Comparison of ENCODE assay signal across 16 cellular contexts in genomic region chr19:11136400-11137101, GRCh38. TPM values are rescaled to one million over a fixed set of nuclear protein-coding genes. Genes with fewer than 3 reads are reported as not detected.
DNase-seq lines count a peak whose midpoint lies in the region; ATAC-seq and TF ChIP-seq lines count a peak whose summit lies in the region.
"Had no signal": no experiment of that assay in that cellular context is flagged by ENCODE, and none has a peak within 500 bp of the region (broad histone marks: within the 10 kb centered on the region; RNA-seq: fewer than 3 reads in every experiment).

No MANE protein-coding gene starts in this region.

- intact Hi-C loops in Caco-2 (cut with micrococcal nuclease; ENCODE audit: unreplicated experiment): loop anchor here (5.0 kb wide), 1 partner anchor 199 kb away; no protein-coding TSS in a partner anchor
- intact Hi-C loops in PC-3 (cut with micrococcal nuclease): no loop called here
- intact Hi-C loops in ovary (cut with DNase I): loop anchor here in 1 of 4 donors (1.0 kb wide), 1 partner anchor 68 kb away; no protein-coding TSS in a partner anchor
- intact Hi-C loops in posterior vena cava (cut with DNase I): loop anchor here (5.0 to 10.0 kb wide), 2 partner anchors 66 to 308 kb away; no protein-coding TSS in a partner anchor

- H2BK120ac ChIP-seq in mesendoderm (ENCODE audit: low read depth, low read length): no peak overlapping the region

- H3K4me3 ChIP-seq in Caco-2 (ENCODE audit: low read depth, low read length) (no peak overlapping the region), PC-3 (ENCODE audit: low read length) (peak overlapping the region; percentile 47; the same call in 1 of the 2 replicates), ovary (no peak overlapping the region), mesendoderm (ENCODE audit: low read length) (no peak overlapping the region)

- H3F3A ChIP-seq in PC-3 (ENCODE audit: low read length, unreplicated experiment): peaks cover 12% of the 10 kb centered on the region

- H3K18ac ChIP-seq in mesendoderm (ENCODE audit: low read length): no peak overlapping the region

- CTCF ChIA-PET in Caco-2 (lab: Charles Lee) (no interaction called here), PC-3 (lab: Charles Lee) (interaction anchor here (0.8 kb wide), 1 partner anchor 10 kb away, joined by 4 read pairs; no protein-coding TSS in a partner anchor)

- no peak overlapping the region for H2BK15ac ChIP-seq in mesendoderm (replicated peaks; ENCODE audit: low read depth)

- H3K9me3 Mint-ChIP-seq in Caco-2 (ENCODE audit: unreplicated experiment): no peaks in the 10 kb centered on the region
- no peaks in the 10 kb centered on the region for H3K9me3 Mint-ChIP-seq in effector memory CD8-positive, alpha-beta T cell
- H3K9me3 Mint-ChIP-seq: activated naive CD4-positive, alpha-beta T cell treated with anti-CD3 and anti-CD28 coated beads for 36 hours; nephron progenitor cell had no signal

- no peak overlapping the region for H3K4ac ChIP-seq in mesendoderm (ENCODE audit: low read depth, low read length)

- no peak overlapping the region for H2AK5ac ChIP-seq in mesendoderm (ENCODE audit: low read length)

- POLR2A ChIA-PET in Caco-2 (lab: Charles Lee): interaction anchor here (0.6 kb wide), 1 partner anchor 15 kb away, joined by 3 read pairs; no protein-coding TSS in a partner anchor
- POLR2A ChIA-PET in PC-3 (lab: Charles Lee; ENCODE audit: unreplicated experiment): no interaction called here

- H3K79me2 ChIP-seq in PC-3 (ENCODE audit: low read length) (no peaks in the 10 kb centered on the region), mesendoderm (ENCODE audit: control insufficient read depth, insufficient read depth, low read length) (no peaks in the 10 kb centered on the region)

- no peak overlapping the region for H4K5ac ChIP-seq in mesendoderm (ENCODE audit: low read length)

- no peak overlapping the region for H3K9ac ChIP-seq in PC-3 (ENCODE audit: low read length)
- H3K9ac ChIP-seq in mesendoderm (ENCODE audit: low read length): no peak overlapping the region

- H3K4me1 ChIP-seq in Caco-2 (peaks cover 8% of the 10 kb centered on the region), PC-3 (ENCODE audit: insufficient read depth, low read length) (peaks cover 33% of the 10 kb centered on the region), ovary (ENCODE audit: insufficient read depth) (peaks cover 17% of the 10 kb centered on the region), mesendoderm (ENCODE audit: control insufficient read depth, low read depth, low read length) (peaks cover 2% of the 10 kb centered on the region)

- peaks cover 66% of the 10 kb centered on the region for H3K36me3 Mint-ChIP-seq in Caco-2 (ENCODE audit: insufficient read depth, unreplicated experiment)
- H3K36me3 Mint-ChIP-seq in effector memory CD8-positive, alpha-beta T cell (ENCODE audit: insufficient read depth): peaks cover 6% of the 10 kb centered on the region

- no peak overlapping the region for H2BK5ac ChIP-seq in mesendoderm (ENCODE audit: low read length)

- TF ChIP-seq EP300 in ovary (IDR thresholded peaks at IDR 0.05): no peak

- no peaks in the 10 kb centered on the region for H3K9me2 ChIP-seq in PC-3 (replicated peaks; ENCODE audit: low read length)

- peaks cover 5% of the 10 kb centered on the region for H4K20me1 ChIP-seq in PC-3 (ENCODE audit: low read length)

- TF ChIP-seq CTCF in Caco-2 (IDR thresholded peaks at IDR 0.05; ENCODE audit: insufficient read depth in 1 of 2, low read depth in 1 of 2, low read length in 1 of 2, severe bottlenecking in 1 of 2, unreplicated experiment in 1 of 2) (no peak), PC-3 (conservative IDR thresholded peaks at IDR 0.05; ENCODE audit: low read depth, low read length) (no peak), ovary (IDR thresholded peaks at IDR 0.05) (no peak)

- DNase-seq in Caco-2 (no peak), PC-3 (no peak), ovary (no peak), posterior vena cava (ENCODE audit: low spot score) (no peak), mesendoderm (no peak)
- no peak for DNase-seq in effector memory CD8-positive, alpha-beta T cell
- DNase-seq: activated CD4-positive, alpha-beta T cell treated with anti-CD3 and anti-CD28 coated beads, Interleukin-2, amount 50 U/mL, for 4 hours; activated naive CD4-positive, alpha-beta T cell treated with anti-CD3 and anti-CD28 coated beads for 36 hours; cortex of kidney; GDM1; KG1; NCI-H2171 treated with DMSO at 0.1 percent for 48 hours; nephron progenitor cell; stimulated activated CD4-positive, alpha-beta T cell treated with anti-CD3 and anti-CD28 coated beads, Interleukin-12 subunit alpha, Interleukin-12 subunit beta, amount 100 ng/mL, for 4 hours had no signal

- BruUV-seq in Caco-2 (replicated peaks; lab: Mats Ljungman, UMichigan): no TSS peak
- BruUV-seq in PC-3 (replicated peaks; lab: Mats Ljungman, UMichigan): no TSS peak

- TF ChIP-seq POLR2A in ovary (IDR thresholded peaks at IDR 0.05): no peak

- H2AFZ ChIP-seq in PC-3 (ENCODE audit: low read length): no peak overlapping the region

- no peak overlapping the region for H3K27ac Mint-ChIP-seq in Caco-2 (ENCODE audit: unreplicated experiment)
- peak overlapping the region in 1 of 2 donors; percentile 85 for H3K27ac Mint-ChIP-seq in effector memory CD8-positive, alpha-beta T cell
- H3K27ac Mint-ChIP-seq: activated naive CD4-positive, alpha-beta T cell treated with anti-CD3 and anti-CD28 coated beads for 36 hours had no signal

- H3K79me1 ChIP-seq in mesendoderm (ENCODE audit: low read length): peaks cover 4% of the 10 kb centered on the region

- 62 to 75% (median 65%) methylated on average over 14 of the region's 14 CpGs for WGBS in ovary, 3 donors
- WGBS in mesendoderm (ENCODE audit: extremely low coverage, insufficient coverage, low lambda C conversion rate): no CpG with 5 or more reads among the region's 14 CpGs

- no peaks in the 10 kb centered on the region for H3K9me3 ChIP-seq in Caco-2
- no peaks in the 10 kb centered on the region for H3K9me3 ChIP-seq in PC-3 (ENCODE audit: low read length)
- no peaks in the 10 kb centered on the region for H3K9me3 ChIP-seq in ovary

- no peaks in the 10 kb centered on the region for H3K27me3 Mint-ChIP-seq in Caco-2 (ENCODE audit: insufficient read depth, unreplicated experiment)
- no peaks in the 10 kb centered on the region for H3K27me3 Mint-ChIP-seq in effector memory CD8-positive, alpha-beta T cell

- H3K4me2 ChIP-seq in PC-3 (ENCODE audit: low read length): peak overlapping the region; percentile 75
- H3K4me2 ChIP-seq in mesendoderm (ENCODE audit: low read length): no peak overlapping the region

- H3K23ac ChIP-seq in mesendoderm (ENCODE audit: low read length): no peak overlapping the region

- no peaks in the 10 kb centered on the region for H3K27me3 ChIP-seq in Caco-2 (replicated peaks; ENCODE audit: control insufficient read depth, insufficient read depth, low read length)
- no peaks in the 10 kb centered on the region for H3K27me3 ChIP-seq in PC-3 (ENCODE audit: low read length)
- no peaks in the 10 kb centered on the region for H3K27me3 ChIP-seq in ovary
- H3K27me3 ChIP-seq in mesendoderm (ENCODE audit: insufficient read depth, low read length, poor library complexity): no peaks in the 10 kb centered on the region

- H3K4me1 Mint-ChIP-seq in Caco-2 (ENCODE audit: low read depth, unreplicated experiment): no peaks in the 10 kb centered on the region
- H3K4me1 Mint-ChIP-seq in effector memory CD8-positive, alpha-beta T cell (ENCODE audit: low read depth in 2 of 2): peaks cover 7 to 8% of the 10 kb centered on the region in 2 donors

- H3K27ac ChIP-seq in PC-3 (ENCODE audit: low read length) (no peak overlapping the region; the same call in 1 of the 2 replicates), ovary (peak overlapping the region; percentile 74 to 85), mesendoderm (ENCODE audit: low read depth, low read length) (no peak overlapping the region)

- H3K4me3 Mint-ChIP-seq in Caco-2 (ENCODE audit: unreplicated experiment): peak overlapping the region; percentile 66
- H3K4me3 Mint-ChIP-seq in effector memory CD8-positive, alpha-beta T cell: peak overlapping the region; percentile 88
- H3K4me3 Mint-ChIP-seq: activated naive CD4-positive, alpha-beta T cell treated with anti-CD3 and anti-CD28 coated beads for 36 hours had no signal

- H4K8ac ChIP-seq in mesendoderm (ENCODE audit: low read depth, low read length): no peak overlapping the region

- no peak for ATAC-seq in PC-3
- ATAC-seq in effector memory CD8-positive, alpha-beta T cell (replicated peaks): no peak
- ATAC-seq in GM19324 (IDR thresholded peaks at IDR 0.05; ENCODE audit: low FRiP score, unreplicated experiment): no peak
- no peak for ATAC-seq in HG03342 (IDR thresholded peaks at IDR 0.05; ENCODE audit: unreplicated experiment)

- H3K36me3 ChIP-seq in Caco-2 (ENCODE audit: control insufficient read depth, insufficient read depth, low read length) (peaks cover 6% of the 10 kb centered on the region), PC-3 (ENCODE audit: low read depth, low read length) (peaks cover 15% of the 10 kb centered on the region), ovary (no peaks in the 10 kb centered on the region), mesendoderm (ENCODE audit: control insufficient read depth, insufficient read depth, low read length) (peaks cover 9% of the 10 kb centered on the region)

- H3K56ac ChIP-seq in mesendoderm (ENCODE audit: low read length): no peak overlapping the region

RNA-seq across cellular contexts. Expression of gene SPC24, which starts 19.0 kb away (rescaled TPM):
- total RNA-seq in Caco-2 (2022): 35.7 and 44.8 TPM in 2 replicates
- 136 and 142 TPM in 2 replicates for total RNA-seq in PC-3 (2014; rRNA removed)
- 1 to 10 TPM in 4 of 7 donors, under 1 TPM in 2, not detected in 1; 0.93 to 2.7 (median 1.0) TPM for total RNA-seq in ovary
- under 1 TPM; 0.47 to 0.78 TPM for polyA plus RNA-seq in ovary
- 1 to 10 TPM in 1 of 2 donors, under 1 TPM in 1; 0.81 to 2.2 TPM for total RNA-seq in posterior vena cava
- 14.8 TPM for polyA plus RNA-seq in mesendoderm (2013, experiment 1 of 2)
- 14.2 TPM for polyA plus RNA-seq in mesendoderm (2013, experiment 2 of 2)

RNA-seq across cellular contexts. Expression of gene LDLR, which starts 47.3 kb away (rescaled TPM):
- total RNA-seq in Caco-2 (2022) (68.9 and 83.4 TPM in 2 replicates), PC-3 (2014; rRNA removed) (302 and 349 TPM in 2 replicates), ovary (100 to 1,000 TPM in 5 of 7 donors, 10 to 100 TPM in 2; 54.2 to 436 (median 141) TPM), posterior vena cava (10 to 100 TPM; 51.0 to 66.4 TPM)
- 100 to 1,000 TPM in 1 of 2 donors, 10 to 100 TPM in 1; 31.1 to 205 TPM for polyA plus RNA-seq in ovary
- 65.4 TPM for polyA plus RNA-seq in mesendoderm (2013, experiment 1 of 2)
- polyA plus RNA-seq in mesendoderm (2013, experiment 2 of 2): 68.0 TPM

Comparison
In these comparisons a context has a peak if more than half of its experiments do, and no peak if none do; other contexts are left out.
1. H3K27ac ChIP-seq: peak in ovary (2 of 2); none in PC-3 (single experiment) and mesendoderm (single experiment).